ENCODE assay signal across 2 cellular contexts in genomic region chr14:59075503-59075902, GRCh38.
TF ChIP-seq lines count a peak whose summit lies in the region.

No MANE protein-coding gene starts in this region.

TF ChIP-seq in H1, 55 proteins besides CTCF, POLR2A, EP300 and RAD21:
- TF ChIP-seq HDAC6 (IDR thresholded peaks at IDR 0.05; ENCODE audit: low read depth, low read length) (no peak), KDM1A (IDR thresholded peaks at IDR 0.05; ENCODE audit: borderline replicate concordance, low read length) (no peak), CHD1 (IDR thresholded peaks at IDR 0.05; ENCODE audit: low read depth, low read length) (no peak)

TF ChIP-seq in HepG2, 621 proteins besides CTCF, POLR2A, EP300 and RAD21:
- TF ChIP-seq ZNF441 (CRISPR knock-in tag; IDR thresholded peaks at IDR 0.05; ENCODE audit: borderline replicate concordance) (no peak), HNF1A (IDR thresholded peaks at IDR 0.05; ENCODE audit: low read depth) (peak; percentile 49; the same call in 1 of the 2 replicates), HNF1A (CRISPR knock-in tag; IDR thresholded peaks at IDR 0.05; ENCODE audit: borderline replicate concordance) (no peak), KAT2B (IDR thresholded peaks at IDR 0.05; ENCODE audit: borderline replicate concordance, low read depth, low read length) (0 out of 2 replicates have a peak, but pooled peaks have one; percentile 18), ONECUT2 (CRISPR knock-in tag; IDR thresholded peaks at IDR 0.05) (peak; percentile 87)
